1 cellular context compared by ENCODE assay signal in the genomic region with DNA sequence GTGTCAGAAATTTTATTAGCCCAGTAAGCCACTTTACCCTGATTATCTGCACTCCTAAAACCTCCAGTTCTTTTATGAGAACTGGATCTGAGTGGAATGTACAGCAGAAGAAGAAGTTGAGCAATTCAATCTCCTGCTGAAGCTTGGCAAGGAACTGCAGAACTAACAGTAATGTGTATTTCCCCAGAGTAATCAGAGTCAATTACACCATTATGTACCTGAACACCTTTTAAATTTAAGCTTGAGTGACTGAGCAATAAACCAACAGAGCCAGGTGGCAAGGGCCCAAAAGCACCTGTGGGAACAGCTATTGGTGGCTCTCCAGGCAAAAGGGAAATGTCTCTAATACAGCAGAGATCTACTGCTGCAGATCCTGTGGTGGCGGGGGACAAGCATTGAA.
TF ChIP-seq lines count a peak whose summit lies in the region.

No MANE protein-coding gene starts in this region.

TF ChIP-seq in IMR-90, 13 proteins besides CTCF, POLR2A, EP300 and RAD21 (continued from another document):
- TF ChIP-seq, protein P1, sequence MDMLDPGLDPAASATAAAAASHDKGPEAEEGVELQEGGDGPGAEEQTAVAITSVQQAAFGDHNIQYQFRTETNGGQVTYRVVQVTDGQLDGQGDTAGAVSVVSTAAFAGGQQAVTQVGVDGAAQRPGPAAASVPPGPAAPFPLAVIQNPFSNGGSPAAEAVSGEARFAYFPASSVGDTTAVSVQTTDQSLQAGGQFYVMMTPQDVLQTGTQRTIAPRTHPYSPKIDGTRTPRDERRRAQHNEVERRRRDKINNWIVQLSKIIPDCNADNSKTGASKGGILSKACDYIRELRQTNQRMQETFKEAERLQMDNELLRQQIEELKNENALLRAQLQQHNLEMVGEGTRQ (IDR thresholded peaks at IDR 0.05; ENCODE audit: low read depth, low read length): no peak
- TF ChIP-seq MAFK (IDR thresholded peaks at IDR 0.05; ENCODE audit: low read depth, low read length) (no peak), CHD1 (IDR thresholded peaks at IDR 0.05; ENCODE audit: low read depth, low read length) (no peak), CEBPB (IDR thresholded peaks at IDR 0.05; ENCODE audit: low read depth, low read length) (no peak), FOS (IDR thresholded peaks at IDR 0.05; ENCODE audit: low read depth, low read length) (no peak), SMC3 (IDR thresholded peaks at IDR 0.05; ENCODE audit: low read depth, low read length) (no peak)
- TF ChIP-seq, protein P2, sequence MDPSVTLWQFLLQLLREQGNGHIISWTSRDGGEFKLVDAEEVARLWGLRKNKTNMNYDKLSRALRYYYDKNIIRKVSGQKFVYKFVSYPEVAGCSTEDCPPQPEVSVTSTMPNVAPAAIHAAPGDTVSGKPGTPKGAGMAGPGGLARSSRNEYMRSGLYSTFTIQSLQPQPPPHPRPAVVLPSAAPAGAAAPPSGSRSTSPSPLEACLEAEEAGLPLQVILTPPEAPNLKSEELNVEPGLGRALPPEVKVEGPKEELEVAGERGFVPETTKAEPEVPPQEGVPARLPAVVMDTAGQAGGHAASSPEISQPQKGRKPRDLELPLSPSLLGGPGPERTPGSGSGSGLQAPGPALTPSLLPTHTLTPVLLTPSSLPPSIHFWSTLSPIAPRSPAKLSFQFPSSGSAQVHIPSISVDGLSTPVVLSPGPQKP (IDR thresholded peaks at IDR 0.05; ENCODE audit: borderline replicate concordance, low read depth, low read length): no peak
